21 cellular contexts compared by ENCODE assay signal in genomic region chr14:102891556-102891955, GRCh38. TPM values are rescaled to one million over a fixed set of nuclear protein-coding genes. Genes with fewer than 3 reads are reported as not detected.
DNase-seq lines count a peak whose midpoint lies in the region; ATAC-seq and TF ChIP-seq lines count a peak whose summit lies in the region.
"Had no signal": no experiment of that assay in that cellular context is flagged by ENCODE, and none has a peak within 500 bp of the region (broad histone marks: within the 10 kb centered on the region; RNA-seq: fewer than 3 reads in every experiment).

No MANE protein-coding gene starts in this region.

- no peak for ATAC-seq in activated T-helper 17 cell treated with anti-CD3 and anti-CD28 coated beads, Interleukin-2, amount 50 U/mL, for 72 hours (replicated peaks)
- no peak for ATAC-seq in HG02623 (IDR thresholded peaks at IDR 0.05; ENCODE audit: unreplicated experiment)
- ATAC-seq: left ventricle myocardium superior had no signal

- H3K4me3 Mint-ChIP-seq in activated T-helper 17 cell treated with anti-CD3 and anti-CD28 coated beads, Interleukin-2, amount 50 U/mL, for 72 hours, result no peak overlapping the region
- H3K4me3 Mint-ChIP-seq: activated T-helper 1 cell treated with anti-CD3 and anti-CD28 coated beads, Interleukin-12 subunit alpha, Interleukin-12 subunit beta, Interleukin-2, Interleukin-4 antibody, amounts not matched to agents 30 ng/mL and 10 ng/mL and 1 ng/mL, durations not matched to agents 14 hours and 24 hours and 36 hours; naive B cell had no signal

- CTCF ChIA-PET in AG04450 (lab: Charles Lee), result interaction anchor here (0.7 kb wide), 2 partner anchors 12 to 196 kb away, joined by 3 to 4 read pairs; no protein-coding TSS in a partner anchor

- H3K9me3 ChIP-seq in AG04450 (ENCODE audit: control insufficient read depth, insufficient read depth, low read length), result no peaks in the 10 kb centered on the region
- no peaks in the 10 kb centered on the region for H3K9me3 ChIP-seq in HAP-1
- H3K9me3 ChIP-seq: adrenal gland, BE2C, suprapubic skin had no signal

- no peaks in the 10 kb centered on the region for H3K27me3 Mint-ChIP-seq in activated T-helper 17 cell treated with anti-CD3 and anti-CD28 coated beads, Interleukin-2, amount 50 U/mL, for 72 hours
- H3K27me3 Mint-ChIP-seq: naive B cell had no signal

- H3K27ac Mint-ChIP-seq in activated T-helper 17 cell treated with anti-CD3 and anti-CD28 coated beads, Interleukin-2, amount 50 U/mL, for 72 hours, result peak overlapping the region; percentile 41
- H3K27ac Mint-ChIP-seq: activated T-helper 1 cell treated with anti-CD3 and anti-CD28 coated beads, Interleukin-12 subunit alpha, Interleukin-12 subunit beta, Interleukin-2, Interleukin-4 antibody, amounts not matched to agents 30 ng/mL and 10 ng/mL and 1 ng/mL, durations not matched to agents 14 hours and 24 hours and 36 hours had no signal

- peaks cover 44% of the 10 kb centered on the region for H3K36me3 ChIP-seq in HAP-1 (replicated peaks)

- no peaks in the 10 kb centered on the region for H3K4me1 ChIP-seq in HAP-1
- H3K4me1 ChIP-seq: BE2C had no signal

- in situ Hi-C loops in HAP-1 (cut with MboI; ENCODE audit: low sequenced_read_pairs), result no loop called here

- H3K27me3 ChIP-seq in AG04450 (ENCODE audit: control insufficient read depth, insufficient read depth, low read length), result no peaks in the 10 kb centered on the region
- H3K27me3 ChIP-seq in HAP-1 (ENCODE audit: low read depth), result no peaks in the 10 kb centered on the region
- H3K27me3 ChIP-seq: adrenal gland, BE2C, suprapubic skin had no signal

- no peaks in the 10 kb centered on the region for H3K4me1 Mint-ChIP-seq in activated T-helper 17 cell treated with anti-CD3 and anti-CD28 coated beads, Interleukin-2, amount 50 U/mL, for 72 hours
- H3K4me1 Mint-ChIP-seq: naive B cell had no signal

- peak; percentile 43 for DNase-seq in AG04450 (ENCODE audit: low read depth, low spot score)
- peak; percentile 58 for DNase-seq in GM03348 (ENCODE audit: low spot score)
- DNase-seq in fibroblast of the aortic adventitia (ENCODE audit: low read depth), result peak; percentile 72
- no peak for DNase-seq in midbrain (lab: John Stamatoyannopoulos, UW)
- no peak for DNase-seq in NOMO-1 (lab: John Stamatoyannopoulos, UW; ENCODE audit: unreplicated experiment in 2 of 2)
- no peak for DNase-seq in HAP-1 (ENCODE audit: low spot score in 2 of 2)
- DNase-seq: activated CD4-positive, CD25-positive, alpha-beta regulatory T cell; adrenal gland; BE2C; DMS 273 treated with DMSO at 0.1 percent for 48 hours; left ventricle myocardium superior; naive B cell; NCI-H146; stimulated activated CD4-positive, alpha-beta T cell treated with anti-CD3 and anti-CD28 coated beads, Interleukin-4, amount 100 ng/mL, for 4 hours; stimulated activated CD8-positive, alpha-beta memory T cell treated with anti-CD3 and anti-CD28 coated beads, Interleukin-4, amount 100 ng/mL, for 48 hours; T-helper 2 cell had no signal

- H3K27ac ChIP-seq in AG04450 (ENCODE audit: low read depth, low read length), result no peak overlapping the region
- H3K27ac ChIP-seq: adrenal gland, skin epidermis, suprapubic skin had no signal

- no peaks in the 10 kb centered on the region for H3K9me3 Mint-ChIP-seq in activated T-helper 17 cell treated with anti-CD3 and anti-CD28 coated beads, Interleukin-2, amount 50 U/mL, for 72 hours
- H3K9me3 Mint-ChIP-seq: activated T-helper 1 cell treated with anti-CD3 and anti-CD28 coated beads, Interleukin-12 subunit alpha, Interleukin-12 subunit beta, Interleukin-2, Interleukin-4 antibody, amounts not matched to agents 30 ng/mL and 10 ng/mL and 1 ng/mL, durations not matched to agents 14 hours and 24 hours and 36 hours; naive B cell had no signal

- TF ChIP-seq CTCF in AG04450 (IDR thresholded peaks at IDR 0.05; ENCODE audit: low read depth, low read length) (no peak), fibroblast of the aortic adventitia (IDR thresholded peaks at IDR 0.05; ENCODE audit: insufficient read depth, low read length) (no peak)

- POLR2A ChIA-PET in AG04450 (lab: Yijun Ruan, JAX), result interaction anchor here (0.7 kb wide), 1 partner anchor 324 kb away, joined by 3 read pairs; no protein-coding TSS in a partner anchor

- H3K4me3 ChIP-seq in AG04450 (ENCODE audit: low read depth, low read length), result no peak overlapping the region
- no peak overlapping the region for H3K4me3 ChIP-seq in fibroblast of the aortic adventitia (ENCODE audit: low read depth, low read length)
- H3K4me3 ChIP-seq in HAP-1, result no peak overlapping the region
- H3K4me3 ChIP-seq: adrenal gland, skin epidermis, suprapubic skin had no signal

- H3K36me3 Mint-ChIP-seq in activated T-helper 17 cell treated with anti-CD3 and anti-CD28 coated beads, Interleukin-2, amount 50 U/mL, for 72 hours (ENCODE audit: low read depth), result no peaks in the 10 kb centered on the region

RNA-seq across cellular contexts. Expression of gene AMN, which starts 30.9 kb away (rescaled TPM):
- polyA plus RNA-seq in AG04450 (2011; rRNA removed), result 0.06 TPM in 2 replicates
- polyA minus RNA-seq in AG04450 (2011; rRNA and poly(A)+ RNA removed), result not detected in 2 replicates
- 1 to 10 TPM; 2.1 to 2.3 TPM for total RNA-seq in activated T-helper 17 cell treated with anti-CD3 and anti-CD28 coated beads, Interleukin-2, amount 50 U/mL, for 72 hours
- not detected in 2 replicates for total RNA-seq in fibroblast of the aortic adventitia (ENCODE audit: low replicate concordance)
- total RNA-seq: left ventricle myocardium superior had no signal

Comparison
In these comparisons a context has a peak if more than half of its experiments do, and no peak if none do; other contexts are left out.
1. DNase-seq: peak in AG04450 (single experiment), GM03348 (single experiment) and fibroblast of the aortic adventitia (single experiment); none in midbrain (single experiment), NOMO-1 (0 of 2) and HAP-1 (0 of 2).